ENCODE assay signal across 9 cellular contexts in the genomic region with DNA sequence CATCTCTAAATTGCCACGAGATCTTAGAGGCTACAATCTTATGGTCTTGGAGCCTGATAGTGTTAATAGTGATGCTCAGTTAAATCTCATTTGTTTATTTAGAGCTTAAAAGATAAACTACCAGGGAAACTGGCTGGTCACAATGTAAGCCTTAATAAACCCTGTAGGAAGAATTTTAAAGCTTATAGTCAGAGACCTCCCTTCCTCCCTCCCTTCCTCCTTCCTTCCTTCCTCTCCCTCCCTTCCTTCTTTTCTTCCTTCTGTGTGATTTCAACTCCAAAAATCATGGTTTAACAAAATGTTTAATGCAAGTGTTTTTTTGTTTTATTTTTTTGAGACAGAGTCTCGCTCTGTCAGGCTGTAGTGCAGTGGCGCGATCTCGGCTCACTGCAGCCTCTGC. TPM values are rescaled to one million over a fixed set of nuclear protein-coding genes. Genes with fewer than 3 reads are reported as not detected.
"Had no signal": no experiment of that assay in that cellular context is flagged by ENCODE, and none has a peak within 500 bp of the region (broad histone marks: within the 10 kb centered on the region; RNA-seq: fewer than 3 reads in every experiment).

No MANE protein-coding gene starts in this region.

- H3K9ac ChIP-seq: KMS-11 had no signal

- H3K27ac ChIP-seq: HL-60, KMS-11 had no signal

- DNase-seq: IMR-90, KBM-7, KG1 had no signal

- H3K4me2 ChIP-seq: KMS-11 had no signal

- FAIRE-seq: HTR-8/SVneo had no signal

RNA-seq across cellular contexts. Expression of a gene that starts 14.9 kb away (rescaled TPM):
- total RNA-seq: HT-29, HT1080, IMR-90 had no signal
- polyA plus RNA-seq: IgD-negative memory B cell, IMR-90 had no signal
